In genomic region chr3:169146866-169147245, GRCh38 we compare ENCODE assay signal across 2 cellular contexts.
TF ChIP-seq lines count a peak whose summit lies in the region.

No MANE protein-coding gene starts in this region.

TF ChIP-seq in K562, 482 proteins besides CTCF, POLR2A, EP300 and RAD21 (continued from another document and continues in another):
- TF ChIP-seq ZBTB5 (IDR thresholded peaks at IDR 0.05) (no peak), MLLT1 (IDR thresholded peaks at IDR 0.05) (peak in 1 of 2 experiments; percentile 46; a peak in 1 of 4 replicates), ESRRA (IDR thresholded peaks at IDR 0.05; ENCODE audit: borderline replicate concordance, low read depth) (no peak), ARID3A (IDR thresholded peaks at IDR 0.05; ENCODE audit: borderline replicate concordance, low read depth, low read length) (0 out of 2 replicates have a peak, but pooled peaks have one; percentile 11), BRD4 (IDR thresholded peaks at IDR 0.05) (no peak), TSHZ1 (CRISPR knock-in tag; IDR thresholded peaks at IDR 0.05) (no peak), ZNF174 (CRISPR knock-in tag; IDR thresholded peaks at IDR 0.05) (no peak), AFF1 (IDR thresholded peaks at IDR 0.05; ENCODE audit: low read depth in 1 of 2, partially characterized antibody in 2 of 2) (peak in 1 of 2 experiments; percentile 18)

TF ChIP-seq in HepG2, 621 proteins besides CTCF, POLR2A, EP300 and RAD21 (continued from another document):
- TF ChIP-seq NR0B2 (CRISPR knock-in tag; IDR thresholded peaks at IDR 0.05): no peak
